Comparison of ENCODE assay signal across 10 cellular contexts in genomic region chr4:123072060-123072459, GRCh38.
"Had no signal": no experiment of that assay in that cellular context is flagged by ENCODE, and none has a peak within 500 bp of the region (broad histone marks: within the 10 kb centered on the region; RNA-seq: fewer than 3 reads in every experiment).

No MANE protein-coding gene starts in this region.

- H3K27ac Mint-ChIP-seq: HFFc6 had no signal

- H3K4me1 ChIP-seq: HAP-1 had no signal

- DNase-seq: GM23248, GOT3, H7, HFFc6, KG1 had no signal

- H3K9ac ChIP-seq: GM23248 had no signal

- H2AFZ ChIP-seq: GM23248 had no signal

- H3K9me3 Mint-ChIP-seq: HFFc6 had no signal

- ATAC-seq: HCT116, HepG2, K562 had no signal

- H3K36me3 ChIP-seq: HAP-1 had no signal

- H3K4me3 Mint-ChIP-seq: HFFc6 had no signal

- H3K27ac ChIP-seq: GM23248, HL-60 had no signal

- FAIRE-seq: HepG2, K562 had no signal

- H3K4me3 ChIP-seq: GM23248, HAP-1, K562 had no signal

- H3K9me3 ChIP-seq: HAP-1 had no signal
